Comparison of ENCODE assay signal across 13 cellular contexts in the genomic region with DNA sequence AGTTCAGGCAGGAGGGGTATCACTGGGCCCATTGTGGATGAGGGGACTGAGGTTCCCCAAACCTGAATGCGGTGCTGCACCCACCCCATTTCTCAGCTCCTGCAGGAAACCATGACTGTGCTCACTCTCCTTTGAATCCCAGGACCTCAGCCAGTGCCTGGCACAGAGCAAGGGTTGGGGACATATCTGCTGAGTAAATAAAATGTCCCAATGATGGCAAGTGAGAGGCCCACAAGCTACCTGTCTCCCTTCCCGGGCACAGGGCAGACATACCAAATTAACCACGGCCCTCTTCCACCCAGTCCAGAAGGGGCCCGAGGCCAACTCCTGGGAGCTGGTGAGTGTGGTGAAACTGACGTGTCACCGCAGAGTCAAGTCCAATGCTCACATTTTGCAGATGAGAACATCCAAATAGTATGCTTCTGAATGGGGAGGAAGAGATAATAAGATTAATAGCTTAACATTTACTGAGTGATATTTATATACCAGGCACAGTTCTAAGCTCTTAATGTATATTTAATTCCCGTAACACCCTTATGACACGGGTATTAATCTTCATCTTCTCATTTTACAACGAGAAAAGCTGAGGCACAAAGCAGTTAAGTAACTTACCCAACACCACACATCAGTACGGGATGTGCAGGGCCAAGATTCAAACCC.
DNase-seq lines count a peak whose midpoint lies in the region; ATAC-seq, FAIRE-seq and TF ChIP-seq lines count a peak whose summit lies in the region.
"Had no signal": no experiment of that assay in that cellular context is flagged by ENCODE, and none has a peak within 500 bp of the region (broad histone marks: within the 10 kb centered on the region; RNA-seq: fewer than 3 reads in every experiment).

No MANE protein-coding gene starts in this region.

- H3K36me3 ChIP-seq in bronchial epithelial cell (ENCODE audit: control insufficient read depth, insufficient read depth, low read length) (no peaks in the 10 kb centered on the region), thoracic aorta (no peaks in the 10 kb centered on the region)

- H3K27ac ChIP-seq in thoracic aorta, result peak overlapping the region; percentile 62 to 77
- H3K27ac ChIP-seq: KMS-11 had no signal

- ATAC-seq in thoracic aorta (ENCODE audit: insufficient number of reproducible peaks, low FRiP score, low read depth), result no peak
- no peak for ATAC-seq in GM21737 (IDR thresholded peaks at IDR 0.05; ENCODE audit: unreplicated experiment)

- H3K27me3 ChIP-seq in bronchial epithelial cell (ENCODE audit: control insufficient read depth, insufficient read depth, low read length) (no peaks in the 10 kb centered on the region), thoracic aorta (replicated peaks; ENCODE audit: insufficient read depth) (no peaks in the 10 kb centered on the region)

- H3K4me1 ChIP-seq in thoracic aorta (ENCODE audit: control insufficient read depth in 1 of 2, low read depth in 2 of 2), result peaks cover 6 to 19% of the 10 kb centered on the region in 2 donors

- no peak for TF ChIP-seq CTCF in bronchial epithelial cell (IDR thresholded peaks at IDR 0.05; ENCODE audit: insufficient read depth, low read length, severe bottlenecking)
- no peak for TF ChIP-seq CTCF in thoracic aorta (IDR thresholded peaks at IDR 0.05)

- H3K4me3 ChIP-seq in bronchial epithelial cell (ENCODE audit: low read depth, low read length), result no peak overlapping the region
- no peak overlapping the region for H3K4me3 ChIP-seq in thoracic aorta
- H3K4me3 ChIP-seq: lung had no signal

- peak; percentile 7 for FAIRE-seq in bronchial epithelial cell (lab: Jason Lieb, UNC)

- H3K9me3 ChIP-seq in thoracic aorta, result no peaks in the 10 kb centered on the region

- DNase-seq in HS-5 (ENCODE audit: low read depth) (peak; percentile 5), bronchial epithelial cell (ENCODE audit: low read depth) (peak; percentile 52), kidney tubule cell (ENCODE audit: low spot score) (peak; percentile 29), thoracic aorta (ENCODE audit: low spot score) (no peak), SIG-M5 (lab: John Stamatoyannopoulos, UW) (no peak), DMS153 (lab: John Stamatoyannopoulos, UW) (no peak), SIG-M5 treated with dmso at 0.1 percent for 504 hours (lab: John Stamatoyannopoulos, UW; ENCODE audit: unreplicated experiment) (no peak)
- DNase-seq: activated CD4-positive, alpha-beta T cell treated with anti-CD3 and anti-CD28 coated beads, Interleukin-2, amount 50 U/mL, for 4 hours; DMS53; retina had no signal

Comparison
In these comparisons a context has a peak if more than half of its experiments do, and no peak if none do; other contexts are left out.
1. DNase-seq: peak in HS-5 (single experiment), bronchial epithelial cell (single experiment) and kidney tubule cell (single experiment); none in thoracic aorta (single experiment), SIG-M5 (single experiment), DMS153 (single experiment) and SIG-M5 treated with dmso at 0.1 percent for 504 hours (single experiment).